ENCODE assay signal across 8 cellular contexts in the genomic region with DNA sequence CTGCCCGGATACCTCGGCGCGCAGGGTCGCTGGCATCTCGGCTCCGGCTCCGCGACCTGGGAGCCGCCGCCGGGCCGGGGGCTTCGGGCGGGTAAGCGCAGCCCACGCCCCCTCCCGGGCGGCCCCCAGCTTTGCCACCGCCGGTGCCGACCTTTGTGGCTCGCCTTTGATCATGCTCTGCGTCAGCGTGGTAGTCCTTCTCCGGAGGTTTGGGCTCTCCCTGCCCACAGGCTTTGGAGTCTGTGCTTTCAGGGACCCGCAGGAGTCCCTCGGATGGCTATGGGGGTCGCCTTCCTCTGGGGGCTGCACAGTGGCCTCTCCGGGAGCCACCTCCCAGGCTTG. TPM values are rescaled to one million over a fixed set of nuclear protein-coding genes. Genes with fewer than 3 reads are reported as not detected.
DNase-seq lines count a peak whose midpoint lies in the region; ATAC-seq and TF ChIP-seq lines count a peak whose summit lies in the region.

No MANE protein-coding gene starts in this region.

- H3K9me3 ChIP-seq in mammary epithelial cell (replicated peaks; ENCODE audit: insufficient read depth, low read length): no peaks in the 10 kb centered on the region

- H3K36me3 Mint-ChIP-seq in nephron (ENCODE audit: low read depth): peaks cover 14% of the 10 kb centered on the region

- intact Hi-C loops in mammary epithelial cell (cut with micrococcal nuclease): no loop called here

- H3K27me3 Mint-ChIP-seq in nephron (ENCODE audit: low read depth): peaks cover 29% of the 10 kb centered on the region

- peaks cover 29% of the 10 kb centered on the region for H3K4me1 ChIP-seq in mammary epithelial cell (ENCODE audit: insufficient read depth, low read length)

- H3K4me3 Mint-ChIP-seq in nephron: peak overlapping the region; percentile 77 to 83 (median 78)

- no peaks in the 10 kb centered on the region for H4K20me1 ChIP-seq in mammary epithelial cell (ENCODE audit: insufficient read depth, low read length)

- dilution Hi-C loops in mammary epithelial cell (cut with HindIII; ENCODE audit: low sequenced_read_pairs): no loop called here

- no peak overlapping the region for H3K27ac Mint-ChIP-seq in nephron

- ATAC-seq in HG03280 (IDR thresholded peaks at IDR 0.05; ENCODE audit: unreplicated experiment) (peak; percentile 21), GM19328 (IDR thresholded peaks at IDR 0.05; ENCODE audit: unreplicated experiment) (no peak)

- no peaks in the 10 kb centered on the region for H3K27me3 ChIP-seq in mammary epithelial cell (ENCODE audit: insufficient read depth, low read length)

- H2AFZ ChIP-seq in mammary epithelial cell (ENCODE audit: low read depth, low read length): peak overlapping the region; percentile 67

- DNase-seq in mammary epithelial cell (no peak), hepatic stellate cell (ENCODE audit: low spot score) (no peak), NCI-H128 (lab: John Stamatoyannopoulos, UW; ENCODE audit: unreplicated experiment) (no peak), kidney glomerular epithelial cell (lab: John Stamatoyannopoulos, UW) (no peak)

- H3K9ac ChIP-seq in mammary epithelial cell (ENCODE audit: insufficient read depth, low read length): no peak overlapping the region

- H3K36me3 ChIP-seq in mammary epithelial cell (ENCODE audit: insufficient read depth, low read length): peaks cover 2% of the 10 kb centered on the region

- TF ChIP-seq CTCF in GM12873 (IDR thresholded peaks at IDR 0.05; ENCODE audit: insufficient read depth, low read depth, low read length, missing control alignments) (peak; percentile 8), mammary epithelial cell (conservative IDR thresholded peaks at IDR 0.05 in 1 of 2, IDR thresholded peaks at IDR 0.05 in 1 of 2; ENCODE audit: extremely low read depth in 1 of 2, insufficient read depth in 1 of 2, low read depth in 1 of 2, low read length in 2 of 2) (no peak), nephron (IDR thresholded peaks at IDR 0.05; ENCODE audit: unreplicated experiment in 3 of 3) (no peak)

- WGBS in mammary epithelial cell (ENCODE audit: low coverage, missing lambda C conversion rate): 74% methylated on average over 7 of the region's 30 CpGs

- no peaks in the 10 kb centered on the region for H3K9me3 Mint-ChIP-seq in nephron

- H3K4me3 ChIP-seq in mammary epithelial cell (replicated peaks in 1 of 3; ENCODE audit: insufficient read depth in 1 of 3, low read depth in 2 of 3, low read length in 3 of 3): peak overlapping the region in 1 of 3 experiments; percentile 58

- H3K4me1 Mint-ChIP-seq in nephron: peaks cover 42% of the 10 kb centered on the region

- H3K27ac ChIP-seq in mammary epithelial cell (ENCODE audit: insufficient read depth, low read depth, low read length): no peak overlapping the region

- no TSS peak for BruUV-seq in mammary epithelial cell (replicated peaks; lab: Mats Ljungman, UMichigan)

- CTCF ChIA-PET in mammary epithelial cell (lab: Charles Lee; ENCODE audit: low non-redundant PET): no interaction called here

- in situ Hi-C loops in mammary epithelial cell (cut with MboI; ENCODE audit: low sequenced_read_pairs in 2 of 2): loop anchor here (10.0 kb wide), 1 partner anchor 265 kb away; no protein-coding TSS in a partner anchor

- H3K4me2 ChIP-seq in mammary epithelial cell (ENCODE audit: insufficient read depth, low read depth, low read length): peak overlapping the region; percentile 96

- H3K79me2 ChIP-seq in mammary epithelial cell (ENCODE audit: insufficient read depth, low read length): peaks cover 13% of the 10 kb centered on the region

RNA-seq across cellular contexts. Expression of a gene that starts 7.3 kb away (rescaled TPM):
- total RNA-seq in mammary epithelial cell: 100 to 1,000 TPM in 1 of 2 donors, 10 to 100 TPM in 1; 83.7 to 171 TPM
- 304 TPM for polyA plus RNA-seq in mammary epithelial cell
- polyA minus RNA-seq in mammary epithelial cell: 81.7 TPM

RNA-seq across cellular contexts. Expression of a gene that starts 39.7 kb away (rescaled TPM):
- total RNA-seq in mammary epithelial cell: 1 to 10 TPM; 1.8 to 1.9 TPM
- polyA plus RNA-seq in mammary epithelial cell: 0.03 TPM
- 0.52 TPM for polyA minus RNA-seq in mammary epithelial cell

RNA-seq across cellular contexts. Expression of a gene that starts 40.6 kb away (rescaled TPM):
- under 1 TPM in 1 of 2 donors, not detected in 1; 0.50 TPM for total RNA-seq in mammary epithelial cell
- polyA plus RNA-seq in mammary epithelial cell: 0.20 TPM
- not detected for polyA minus RNA-seq in mammary epithelial cell
